ENCODE assay signal across 9 cellular contexts in the genomic region with DNA sequence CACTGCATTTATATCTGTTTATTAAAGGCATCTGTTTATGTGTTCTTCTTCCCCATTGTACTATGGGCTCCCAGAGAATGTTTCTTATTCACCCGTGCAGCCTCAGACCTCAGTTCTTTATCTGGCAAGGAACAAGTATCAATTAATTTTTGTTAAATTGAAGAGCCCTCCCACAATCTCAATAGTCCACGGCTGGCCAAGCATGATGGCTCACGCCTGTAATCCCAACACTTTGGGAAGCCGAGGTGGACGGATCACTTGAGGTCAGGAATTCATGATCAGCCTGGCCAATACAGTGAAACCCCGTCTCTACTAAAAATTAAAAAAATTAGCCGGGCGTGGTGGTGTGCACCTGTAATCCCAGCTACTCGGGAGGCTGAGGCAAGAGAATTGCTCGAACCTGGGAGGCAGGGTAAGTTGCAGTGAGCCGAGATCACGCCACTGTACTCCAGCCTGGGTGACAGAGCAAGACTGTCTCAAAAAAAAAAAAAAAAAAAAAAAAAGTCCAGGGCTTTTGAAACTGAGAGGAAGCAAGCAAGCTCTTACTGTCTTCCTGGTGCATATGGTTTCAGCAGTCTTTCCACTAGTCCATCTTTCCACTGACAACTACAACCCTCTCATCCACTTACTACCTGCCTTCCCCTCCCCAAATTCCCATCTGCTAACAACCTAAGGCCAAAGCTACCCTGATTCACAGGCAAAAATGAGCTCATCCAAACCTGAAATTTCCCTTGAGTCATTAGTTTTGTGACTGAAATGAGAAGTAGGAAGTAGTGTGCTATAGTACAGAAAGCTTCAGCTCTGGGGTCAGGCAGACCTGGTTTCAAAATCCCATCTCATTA. TPM values are rescaled to one million over a fixed set of nuclear protein-coding genes. Genes with fewer than 3 reads are reported as not detected.
A peak's percentile ranks its signal among the peaks of the same experiment; 100 is the strongest.
DNase-seq lines count a peak whose midpoint lies in the region; ATAC-seq lines count a peak whose summit lies in the region.
"Had no signal": no experiment of that assay in that cellular context is flagged by ENCODE, and none has a peak within 500 bp of the region (broad histone marks: within the 10 kb centered on the region; RNA-seq: fewer than 3 reads in every experiment).

No MANE protein-coding gene starts in this region.

- POLR2A ChIA-PET in activated CD4-positive, alpha-beta memory T cell treated with anti-CD3 and anti-CD28 coated beads, Interleukin-2, amount 10 ng/mL, durations not matched to agents 7 days and 5 days (lab: Charles Lee), result no interaction called here

- DNase-seq in activated CD4-positive, alpha-beta memory T cell treated with anti-CD3 and anti-CD28 coated beads, Interleukin-2, amount 10 ng/mL, durations not matched to agents 7 days and 5 days, result no peak
- DNase-seq in renal cortical epithelial cell (ENCODE audit: low read depth), result peak; percentile 72
- DNase-seq in UCSD-AML1 (lab: John Stamatoyannopoulos, UW; ENCODE audit: unreplicated experiment), result no peak
- no peak for DNase-seq in HT-29 (ENCODE audit: low spot score)
- DNase-seq in effector CD8-positive, alpha-beta T cell (lab: John Stamatoyannopoulos, UW), result no peak
- DNase-seq: effector memory CD8-positive, alpha-beta T cell; lower lobe of right lung had no signal

- no peak overlapping the region for H3K4me3 Mint-ChIP-seq in activated CD4-positive, alpha-beta memory T cell treated with anti-CD3 and anti-CD28 coated beads, Interleukin-2, amount 10 ng/mL, durations not matched to agents 7 days and 5 days
- H3K4me3 Mint-ChIP-seq: effector memory CD8-positive, alpha-beta T cell had no signal

- no peaks in the 10 kb centered on the region for H3K9me3 Mint-ChIP-seq in activated CD4-positive, alpha-beta memory T cell treated with anti-CD3 and anti-CD28 coated beads, Interleukin-2, amount 10 ng/mL, durations not matched to agents 7 days and 5 days
- H3K9me3 Mint-ChIP-seq: effector memory CD8-positive, alpha-beta T cell had no signal

- no peaks in the 10 kb centered on the region for H3K27me3 Mint-ChIP-seq in activated CD4-positive, alpha-beta memory T cell treated with anti-CD3 and anti-CD28 coated beads, Interleukin-2, amount 10 ng/mL, durations not matched to agents 7 days and 5 days

- ATAC-seq in GM19351 (IDR thresholded peaks at IDR 0.05; ENCODE audit: unreplicated experiment), result peak; percentile 70
- peak; percentile 70 for ATAC-seq in HG02884 (IDR thresholded peaks at IDR 0.05; ENCODE audit: unreplicated experiment)
- ATAC-seq: effector memory CD8-positive, alpha-beta T cell had no signal

- CTCF ChIA-PET in activated CD4-positive, alpha-beta memory T cell treated with anti-CD3 and anti-CD28 coated beads, Interleukin-2, amount 10 ng/mL, durations not matched to agents 7 days and 5 days (lab: Charles Lee), result interaction anchor here (1.2 kb wide), 1 partner anchor 241 kb away, joined by 6 read pairs; no protein-coding TSS in a partner anchor

- peak overlapping the region; percentile 65 for H3K27ac Mint-ChIP-seq in activated CD4-positive, alpha-beta memory T cell treated with anti-CD3 and anti-CD28 coated beads, Interleukin-2, amount 10 ng/mL, durations not matched to agents 7 days and 5 days

- peaks cover 37% of the 10 kb centered on the region for H3K36me3 Mint-ChIP-seq in activated CD4-positive, alpha-beta memory T cell treated with anti-CD3 and anti-CD28 coated beads, Interleukin-2, amount 10 ng/mL, durations not matched to agents 7 days and 5 days (ENCODE audit: low read depth)

- H3K4me1 Mint-ChIP-seq in activated CD4-positive, alpha-beta memory T cell treated with anti-CD3 and anti-CD28 coated beads, Interleukin-2, amount 10 ng/mL, durations not matched to agents 7 days and 5 days, result peaks cover 24% of the 10 kb centered on the region

RNA-seq across cellular contexts. Expression of gene HK3, which starts 2.3 kb away (rescaled TPM):
- total RNA-seq in activated CD4-positive, alpha-beta memory T cell treated with anti-CD3 and anti-CD28 coated beads, Interleukin-2, amount 10 ng/mL, durations not matched to agents 7 days and 5 days, result under 1 TPM in 1 of 2 experiments, not detected in 1; 0.33 TPM
- 0.05 and 0.17 TPM in 2 replicates for total RNA-seq in renal cortical epithelial cell
- not detected in 2 replicates for total RNA-seq in HT-29 (2014; rRNA removed; shearing (Covaris generic))
